In genomic region chr10:14648042-14648765, GRCh38 we compare ENCODE assay signal across 8 cellular contexts.
DNase-seq lines count a peak whose midpoint lies in the region; ATAC-seq and TF ChIP-seq lines count a peak whose summit lies in the region.

No MANE protein-coding gene starts in this region.

- peak overlapping the region; percentile 75 for H3K4me3 Mint-ChIP-seq in activated B cell treated with CpG ODN at 0.5 μM for 24 hours

- H3K27ac ChIP-seq in HEK293 (ENCODE audit: extremely low read depth, low read depth, low read length) (no peak overlapping the region), layer of hippocampus (ENCODE audit: low read depth, low read length) (peak overlapping the region; percentile 78)

- H3K36me3 ChIP-seq in HEK293 (ENCODE audit: control insufficient read depth in 2 of 2, insufficient read depth in 1 of 2, low read length in 2 of 2), result no peaks in the 10 kb centered on the region

- TF ChIP-seq CTCF in HEK293 (tag by site-specific recombination; IDR thresholded peaks at IDR 0.05) (no peak), activated B cell treated with CpG ODN at 0.5 μM for 24 hours (IDR thresholded peaks at IDR 0.05) (no peak)

- peak overlapping the region; percentile 98 for H3K27ac Mint-ChIP-seq in activated B cell treated with CpG ODN at 0.5 μM for 24 hours

- H3K4me3 ChIP-seq in HEK293 (ENCODE audit: low read depth, low read length), result no peak overlapping the region

- H3K36me3 Mint-ChIP-seq in activated B cell treated with CpG ODN at 0.5 μM for 24 hours (ENCODE audit: low read depth), result no peaks in the 10 kb centered on the region

- H3K9me3 Mint-ChIP-seq in activated B cell treated with CpG ODN at 0.5 μM for 24 hours, result no peaks in the 10 kb centered on the region

- CTCF ChIA-PET in HEK293 (lab: Yijun Ruan, JAX), result interaction anchor here (0.6 to 0.7 kb wide), 3 partner anchors 40 to 370 kb away, joined by 3 to 9 read pairs (median 6); no protein-coding TSS in a partner anchor
- CTCF ChIA-PET in activated B cell treated with CpG ODN at 0.5 μM for 24 hours (lab: Charles Lee), result interaction anchor here (0.7 to 1.3 kb wide), 2 partner anchors 175 to 869 kb away, joined by 6 to 13 read pairs; no protein-coding TSS in a partner anchor

- peak; percentile 42 for DNase-seq in GM04503 (ENCODE audit: low read depth)
- peak; percentile 80 to 96 (median 82) for DNase-seq in NCI-H1417 (lab: John Stamatoyannopoulos, UW)
- DNase-seq in activated B cell treated with CpG ODN at 0.5 μM for 24 hours, result peak; percentile 56
- peak; percentile 89 for DNase-seq in central memory CD4-positive, alpha-beta T cell
- peak; percentile 66 for DNase-seq in stimulated activated CD4-positive, alpha-beta T cell treated with anti-CD3 and anti-CD28 coated beads, Interleukin-1b, Interleukin-23, amount 100 ng/mL, for 48 hours
- no peak for DNase-seq in NCI-H2171 treated with DMSO at 0.1 percent for 48 hours (lab: John Stamatoyannopoulos, UW)

- no peaks in the 10 kb centered on the region for H3K27me3 Mint-ChIP-seq in activated B cell treated with CpG ODN at 0.5 μM for 24 hours

- H3K4me1 ChIP-seq in HEK293 (ENCODE audit: control insufficient read depth, insufficient read depth, low read length), result peaks cover 5% of the 10 kb centered on the region; the same call in 1 of the 2 replicates

- no peaks in the 10 kb centered on the region for H3K27me3 ChIP-seq in layer of hippocampus (ENCODE audit: control insufficient read depth, insufficient read depth, low read length)

- H3K9me3 ChIP-seq in HEK293 (ENCODE audit: control insufficient read depth, insufficient read depth, low read depth, low read length), result no peaks in the 10 kb centered on the region

- H3K4me1 Mint-ChIP-seq in activated B cell treated with CpG ODN at 0.5 μM for 24 hours, result peaks cover 80% of the 10 kb centered on the region

- intact Hi-C loops in activated B cell treated with CpG ODN at 0.5 μM for 24 hours (cut with micrococcal nuclease), result loop anchor here (1.0 to 5.0 kb wide), 10 partner anchors 10 to 493 kb away; partner anchors contain the start of genes CDNF, DCLRE1C, HSPA14 and MSANTD7

- ATAC-seq in activated B cell treated with CpG ODN at 0.5 μM for 24 hours (ENCODE audit: low read depth), result peak; percentile 79

- POLR2A ChIA-PET in HEK293 (lab: Yijun Ruan, JAX), result no interaction called here
- POLR2A ChIA-PET in activated B cell treated with CpG ODN at 0.5 μM for 24 hours (lab: Charles Lee), result interaction anchor here (0.5 to 2.6 kb wide), 20 partner anchors 10 to 311 kb away, joined by 3 to 15 read pairs (median 5); partner anchors contain the start of genes CDNF, HSPA14, MEIG1 and MSANTD7

TF ChIP-seq in HEK293, 187 proteins besides CTCF, POLR2A, EP300 and RAD21:
- no peak for TF ChIP-seq HOXC10 (CRISPR knock-in tag; IDR thresholded peaks at IDR 0.05)
- TF ChIP-seq PRDM4 (tag by site-specific recombination; IDR thresholded peaks at IDR 0.05), result peak; percentile 96
- peak; percentile 90 for TF ChIP-seq TRIM28 (IDR thresholded peaks at IDR 0.05; ENCODE audit: borderline replicate concordance, low read length)
- 0 out of 2 replicates have a peak, but pooled peaks have one; percentile 15 for TF ChIP-seq ZNF335 (tag by site-specific recombination; conservative IDR thresholded peaks at IDR 0.05)
- no peak for TF ChIP-seq ZBTB49 (tag by site-specific recombination; IDR thresholded peaks at IDR 0.05; ENCODE audit: low read depth)
- TF ChIP-seq KLF9 (tag by site-specific recombination; IDR thresholded peaks at IDR 0.05; ENCODE audit: low read depth), result peak; percentile 42; the same call in 1 of the 2 replicates
- 0 out of 2 replicates have a peak, but pooled peaks have one; percentile 21 for TF ChIP-seq ZFHX2 (tag by site-specific recombination; conservative IDR thresholded peaks at IDR 0.05)
- no peak for TF ChIP-seq ZNF768 (tag by site-specific recombination; IDR thresholded peaks at IDR 0.05)
- no peak for TF ChIP-seq ZNF530 (tag by site-specific recombination; IDR thresholded peaks at IDR 0.05; ENCODE audit: low read depth)
- no peak for TF ChIP-seq ZNF658 (tag by site-specific recombination; IDR thresholded peaks at IDR 0.05)
- no peak for TF ChIP-seq ZBTB8A (tag by site-specific recombination; IDR thresholded peaks at IDR 0.05)
- no peak for TF ChIP-seq ZNF837 (tag by site-specific recombination; IDR thresholded peaks at IDR 0.05)
- no peak for TF ChIP-seq KLF16 (tag by site-specific recombination; IDR thresholded peaks at IDR 0.05)
- peak; percentile 31; the same call in 1 of the 2 replicates for TF ChIP-seq PRDM1 (tag by site-specific recombination; IDR thresholded peaks at IDR 0.05)
- peak; percentile 74 for TF ChIP-seq SCRT2 (tag by site-specific recombination; IDR thresholded peaks at IDR 0.05)
- TF ChIP-seq ZNF660 (tag by site-specific recombination; IDR thresholded peaks at IDR 0.05), result peak; percentile 39; the same call in 1 of the 2 replicates
